9 cellular contexts compared by ENCODE assay signal in the genomic region with DNA sequence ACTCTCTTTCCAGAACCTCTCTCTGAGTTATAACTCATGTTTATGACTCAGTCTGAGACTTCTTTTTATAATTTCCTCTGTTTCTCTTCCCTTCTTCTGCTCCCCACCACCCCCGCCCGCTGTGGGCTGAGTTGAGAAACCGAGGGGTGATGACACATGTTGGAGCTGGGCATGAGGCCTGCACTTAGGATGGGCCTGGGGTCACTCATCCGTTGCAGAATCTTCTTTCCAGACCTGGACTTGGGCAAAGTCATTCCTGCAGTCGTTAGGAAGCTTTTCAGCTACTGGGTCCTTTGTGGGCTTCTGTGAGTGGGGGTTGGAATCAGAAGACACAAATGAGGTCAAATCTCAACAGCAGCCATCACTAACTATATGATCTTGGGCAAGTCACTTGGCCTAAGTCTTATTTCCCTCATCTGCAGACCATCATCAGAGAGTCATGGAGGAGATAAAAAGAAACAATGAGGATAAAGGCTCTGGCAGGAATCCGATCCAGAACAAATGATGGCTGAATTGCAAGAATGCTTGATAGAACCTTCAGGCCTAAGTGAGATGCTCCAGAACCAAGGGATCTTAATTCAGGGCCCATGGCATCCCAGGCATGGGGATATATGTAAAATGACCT. TPM values are rescaled to one million over a fixed set of nuclear protein-coding genes. Genes with fewer than 3 reads are reported as not detected.
A peak's percentile ranks its signal among the peaks of the same experiment; 100 is the strongest.
DNase-seq lines count a peak whose midpoint lies in the region; ATAC-seq and TF ChIP-seq lines count a peak whose summit lies in the region.
"Had no signal": no experiment of that assay in that cellular context is flagged by ENCODE, and none has a peak within 500 bp of the region (broad histone marks: within the 10 kb centered on the region; RNA-seq: fewer than 3 reads in every experiment).

No MANE protein-coding gene starts in this region.

- no peak overlapping the region for H3K9ac ChIP-seq in IMR-90 (ENCODE audit: low read depth, low read length)

- H3K4me1 ChIP-seq in CD4-positive, CD25-positive, alpha-beta regulatory T cell (ENCODE audit: control insufficient read depth, insufficient read depth, low read length, poor library complexity, severe bottlenecking) = no peaks in the 10 kb centered on the region
- H3K4me1 ChIP-seq in IMR-90 (ENCODE audit: control insufficient read depth, insufficient read depth, low read length) = peaks cover 4% of the 10 kb centered on the region; the same call in 1 of the 2 replicates
- H3K4me1 ChIP-seq in osteoblast (ENCODE audit: insufficient read depth, low read length) = peaks cover 30% of the 10 kb centered on the region
- H3K4me1 ChIP-seq: gastrocnemius medialis had no signal

- dilution Hi-C loops in IMR-90 (cut with HindIII; ENCODE audit: low sequenced_read_pairs, unreplicated experiment) = loop anchor here (25.0 kb wide), 1 partner anchor 204 kb away; the partner anchor contains the start of gene PIGV

- H4K5ac ChIP-seq in IMR-90 (ENCODE audit: low read depth, low read length) = no peak overlapping the region

- H3K9me3 ChIP-seq in CD4-positive, CD25-positive, alpha-beta regulatory T cell (ENCODE audit: control insufficient read depth in 2 of 2, low read length in 2 of 2) = no peaks in the 10 kb centered on the region
- H3K9me3 ChIP-seq in IMR-90 (ENCODE audit: control insufficient read depth, insufficient read depth, low read length) (no peaks in the 10 kb centered on the region), osteoblast (ENCODE audit: low read depth, low read length) (no peaks in the 10 kb centered on the region)
- H3K9me3 ChIP-seq in CD4-positive, alpha-beta T cell (ENCODE audit: control insufficient read depth, low read length) = no peaks in the 10 kb centered on the region
- H3K9me3 ChIP-seq: gastrocnemius medialis had no signal

- no peaks in the 10 kb centered on the region for H3K36me3 Mint-ChIP-seq in CD4-positive, CD25-positive, alpha-beta regulatory T cell
- H3K36me3 Mint-ChIP-seq in activated T-helper 1 cell treated with anti-CD3 and anti-CD28 coated beads, Interleukin-12 subunit alpha, Interleukin-12 subunit beta, Interleukin-2, Interleukin-4 antibody, amounts not matched to agents 30 ng/mL and 10 ng/mL and 1 ng/mL, durations not matched to agents 14 hours and 24 hours and 36 hours (ENCODE audit: low read depth) = peaks cover 18% of the 10 kb centered on the region
- no peaks in the 10 kb centered on the region for H3K36me3 Mint-ChIP-seq in CD4-positive, alpha-beta T cell (ENCODE audit: low read depth)

- H3K14ac ChIP-seq in IMR-90 (replicated peaks; ENCODE audit: low read depth, low read length) = no peak overlapping the region; the same call in 1 of the 2 replicates

- 100% methylated on average over 1 of the region's 6 CpGs; no CpG with 5 or more reads in 1 of the 2 experiments for WGBS in IMR-90 (ENCODE audit: extremely low coverage in 2 of 2, insufficient read length in 1 of 2), 2 experiments

- H3K18ac ChIP-seq in IMR-90 (ENCODE audit: low read depth, low read length) = no peak overlapping the region

- H2AFZ ChIP-seq in IMR-90 (replicated peaks; ENCODE audit: low read length, poor library complexity) (peak overlapping the region; percentile 48), osteoblast (ENCODE audit: low read length) (no peak overlapping the region)

- peak in 1 of 2 donors; percentile 21 for ATAC-seq in CD4-positive, CD25-positive, alpha-beta regulatory T cell (ENCODE audit: low read depth in 2 of 2)
- ATAC-seq in IMR-90 (ENCODE audit: low read depth) (peak; percentile 75), GM18873 (IDR thresholded peaks at IDR 0.05; ENCODE audit: low FRiP score, unreplicated experiment) (no peak)
- ATAC-seq in CD4-positive, alpha-beta T cell (ENCODE audit: poor library complexity) = no peak
- ATAC-seq: gastrocnemius medialis had no signal

- no peaks in the 10 kb centered on the region for H3K27me3 ChIP-seq in CD4-positive, CD25-positive, alpha-beta regulatory T cell (ENCODE audit: control insufficient read depth, insufficient read depth, low read length)
- peaks cover 3% of the 10 kb centered on the region; the same call in 1 of the 2 replicates for H3K27me3 ChIP-seq in IMR-90 (ENCODE audit: control insufficient read depth, insufficient read depth, low read length)
- H3K27me3 ChIP-seq in osteoblast (ENCODE audit: insufficient read depth, low read length) = no peaks in the 10 kb centered on the region
- no peaks in the 10 kb centered on the region for H3K27me3 ChIP-seq in CD4-positive, alpha-beta T cell (ENCODE audit: control insufficient read depth, insufficient read depth, low read length)
- H3K27me3 ChIP-seq: gastrocnemius medialis had no signal

- H3K36me3 ChIP-seq in CD4-positive, CD25-positive, alpha-beta regulatory T cell (ENCODE audit: control insufficient read depth, insufficient read depth, low read length) = no peaks in the 10 kb centered on the region
- H3K36me3 ChIP-seq in IMR-90 (ENCODE audit: control insufficient read depth, insufficient read depth, low read length) = no peaks in the 10 kb centered on the region
- H3K36me3 ChIP-seq in osteoblast (ENCODE audit: insufficient read depth, low read length) = no peaks in the 10 kb centered on the region
- H3K36me3 ChIP-seq: gastrocnemius medialis had no signal

- POLR2A ChIA-PET in IMR-90 (lab: Charles Lee; ENCODE audit: unreplicated experiment) = no interaction called here
- POLR2A ChIA-PET in CD4-positive, alpha-beta T cell (lab: Charles Lee) = no interaction called here

- intact Hi-C loops in IMR-90 (cut with micrococcal nuclease) = no loop called here
- intact Hi-C loops in activated T-helper 1 cell treated with anti-CD3 and anti-CD28 coated beads, Interleukin-12 subunit alpha, Interleukin-12 subunit beta, Interleukin-2, Interleukin-4 antibody, amounts not matched to agents 30 ng/mL and 10 ng/mL and 1 ng/mL, durations not matched to agents 14 hours and 24 hours and 36 hours (cut with micrococcal nuclease) = loop anchor here (1.0 to 5.0 kb wide), 5 partner anchors 161 to 304 kb away; partner anchors contain the start of gene UBXN11
- intact Hi-C loops in CD4-positive, alpha-beta T cell (cut with DNase I, micrococcal nuclease) = no loop called here

- no peaks in the 10 kb centered on the region for H3K79me1 ChIP-seq in IMR-90 (ENCODE audit: low read depth in 1 of 2, low read length in 2 of 2)

- H2AK9ac ChIP-seq in IMR-90 (replicated peaks; ENCODE audit: low read depth, low read length, poor library complexity) = no peak overlapping the region

- no peak overlapping the region for H3K56ac ChIP-seq in IMR-90 (ENCODE audit: extremely low read depth, insufficient read depth, low read length)

- H3K27ac ChIP-seq in CD4-positive, CD25-positive, alpha-beta regulatory T cell (ENCODE audit: insufficient read depth, low read length, poor library complexity, severe bottlenecking) = no peak overlapping the region
- H3K27ac ChIP-seq in IMR-90 (ENCODE audit: insufficient read depth, low read length) = no peak overlapping the region
- peak overlapping the region; percentile 74 for H3K27ac ChIP-seq in osteoblast (ENCODE audit: low read depth, low read length)
- H3K27ac ChIP-seq in CD4-positive, alpha-beta T cell (ENCODE audit: low read depth, low read length) = no peak overlapping the region
- H3K27ac ChIP-seq: gastrocnemius medialis had no signal

- TF ChIP-seq POLR2A in IMR-90 (IDR thresholded peaks at IDR 0.05; ENCODE audit: low read depth, low read length) = no peak

- TF ChIP-seq RAD21 in IMR-90 (IDR thresholded peaks at IDR 0.05; ENCODE audit: low read length) = no peak

- H4K8ac ChIP-seq in IMR-90 (ENCODE audit: low read depth in 2 of 2, low read length in 2 of 2) = no peak overlapping the region

- no peak overlapping the region for H3K4ac ChIP-seq in IMR-90 (ENCODE audit: low read depth, low read length)

- H4K20me1 ChIP-seq in IMR-90 (ENCODE audit: insufficient read depth, low read length) (no peaks in the 10 kb centered on the region), osteoblast (ENCODE audit: insufficient read depth, low read length) (no peaks in the 10 kb centered on the region)

- H2BK15ac ChIP-seq in IMR-90 (ENCODE audit: low read depth, low read length) = no peak overlapping the region

- no peak overlapping the region for H2BK120ac ChIP-seq in IMR-90 (ENCODE audit: low read depth, low read length)

- peaks cover 12% of the 10 kb centered on the region; the same call in 1 of the 2 replicates for H3K9me1 ChIP-seq in IMR-90 (ENCODE audit: insufficient read depth, low read length)

- TF ChIP-seq CTCF in IMR-90 (conservative IDR thresholded peaks at IDR 0.05; ENCODE audit: low read depth, low read length) (no peak), osteoblast (IDR thresholded peaks at IDR 0.05; ENCODE audit: extremely low read depth, low read depth, low read length) (no peak)
- TF ChIP-seq CTCF in CD4-positive, alpha-beta T cell (IDR thresholded peaks at IDR 0.05) = no peak

- H3K4me2 ChIP-seq in IMR-90 (ENCODE audit: low read depth, low read length) (no peak overlapping the region), osteoblast (ENCODE audit: insufficient read depth, low read length) (peak overlapping the region; percentile 17)

- H3K4me3 Mint-ChIP-seq in CD4-positive, CD25-positive, alpha-beta regulatory T cell = no peak overlapping the region
- peak overlapping the region; percentile 49 for H3K4me3 Mint-ChIP-seq in activated T-helper 1 cell treated with anti-CD3 and anti-CD28 coated beads, Interleukin-12 subunit alpha, Interleukin-12 subunit beta, Interleukin-2, Interleukin-4 antibody, amounts not matched to agents 30 ng/mL and 10 ng/mL and 1 ng/mL, durations not matched to agents 14 hours and 24 hours and 36 hours
- H3K4me3 Mint-ChIP-seq in CD4-positive, alpha-beta T cell = no peak overlapping the region

- no peak overlapping the region for H3K4me3 ChIP-seq in CD4-positive, CD25-positive, alpha-beta regulatory T cell (ENCODE audit: low read depth, low read length)
- H3K4me3 ChIP-seq in IMR-90 (ENCODE audit: insufficient read depth, low read depth, low read length) (no peak overlapping the region), osteoblast (ENCODE audit: insufficient read depth, low read length) (no peak overlapping the region)
- H3K4me3 ChIP-seq: gastrocnemius medialis had no signal

- no peaks in the 10 kb centered on the region for H3K9me3 Mint-ChIP-seq in CD4-positive, CD25-positive, alpha-beta regulatory T cell
- H3K9me3 Mint-ChIP-seq in activated T-helper 1 cell treated with anti-CD3 and anti-CD28 coated beads, Interleukin-12 subunit alpha, Interleukin-12 subunit beta, Interleukin-2, Interleukin-4 antibody, amounts not matched to agents 30 ng/mL and 10 ng/mL and 1 ng/mL, durations not matched to agents 14 hours and 24 hours and 36 hours = no peaks in the 10 kb centered on the region
- H3K9me3 Mint-ChIP-seq in CD4-positive, alpha-beta T cell = no peaks in the 10 kb centered on the region

- no peak overlapping the region for H2AK5ac ChIP-seq in IMR-90 (ENCODE audit: low read depth, low read length)

- DNase-seq in CD4-positive, CD25-positive, alpha-beta regulatory T cell = peak in 1 of 3 donors; percentile 50
- DNase-seq in IMR-90 (peak; percentile 76), osteoblast (ENCODE audit: insufficient read length, low spot score, missing footprints) (peak; percentile 90), NCI-H1436 treated with DMSO at 0.1 percent for 48 hours (lab: John Stamatoyannopoulos, UW) (no peak), NCI-H2029 treated with DMSO at 0.1 percent for 48 hours (lab: John Stamatoyannopoulos, UW) (no peak)
- DNase-seq in activated T-helper 1 cell treated with anti-CD3 and anti-CD28 coated beads, Interleukin-12 subunit alpha, Interleukin-12 subunit beta, Interleukin-2, Interleukin-4 antibody, amounts not matched to agents 30 ng/mL and 10 ng/mL and 1 ng/mL, durations not matched to agents 14 hours and 24 hours and 36 hours (ENCODE audit: low spot score) = peak; percentile 37
- no peak for DNase-seq in CD4-positive, alpha-beta T cell

- in situ Hi-C loops in IMR-90 (cut with MboI; ENCODE audit: low sequenced_read_pairs) = no loop called here

- no peaks in the 10 kb centered on the region for H3K79me2 ChIP-seq in osteoblast (ENCODE audit: insufficient read depth, low read length)

- no peaks in the 10 kb centered on the region for H3K27me3 Mint-ChIP-seq in CD4-positive, CD25-positive, alpha-beta regulatory T cell
- no peaks in the 10 kb centered on the region for H3K27me3 Mint-ChIP-seq in activated T-helper 1 cell treated with anti-CD3 and anti-CD28 coated beads, Interleukin-12 subunit alpha, Interleukin-12 subunit beta, Interleukin-2, Interleukin-4 antibody, amounts not matched to agents 30 ng/mL and 10 ng/mL and 1 ng/mL, durations not matched to agents 14 hours and 24 hours and 36 hours (ENCODE audit: insufficient read depth)
- no peaks in the 10 kb centered on the region for H3K27me3 Mint-ChIP-seq in CD4-positive, alpha-beta T cell

- H2BK5ac ChIP-seq in IMR-90 (ENCODE audit: low read depth, low read length, poor library complexity, severe bottlenecking) = peak overlapping the region; percentile 9

- no peak overlapping the region for H2BK20ac ChIP-seq in IMR-90 (ENCODE audit: low read depth, low read length)

- no TSS peak for BruUV-seq in IMR-90 (replicated peaks; lab: Mats Ljungman, UMichigan)

- H3K4me1 Mint-ChIP-seq in CD4-positive, CD25-positive, alpha-beta regulatory T cell = peaks cover 0 to 22% (median 12%) of the 10 kb centered on the region in 4 donors
- peaks cover 55% of the 10 kb centered on the region for H3K4me1 Mint-ChIP-seq in activated T-helper 1 cell treated with anti-CD3 and anti-CD28 coated beads, Interleukin-12 subunit alpha, Interleukin-12 subunit beta, Interleukin-2, Interleukin-4 antibody, amounts not matched to agents 30 ng/mL and 10 ng/mL and 1 ng/mL, durations not matched to agents 14 hours and 24 hours and 36 hours (ENCODE audit: low read depth)
- peaks cover 5% of the 10 kb centered on the region for H3K4me1 Mint-ChIP-seq in CD4-positive, alpha-beta T cell (ENCODE audit: low read depth)

- CTCF ChIA-PET in IMR-90 (lab: Yijun Ruan, JAX) = interaction anchor here (0.6 kb wide), 1 partner anchor 279 kb away, joined by 3 read pairs; no protein-coding TSS in a partner anchor
- CTCF ChIA-PET in CD4-positive, alpha-beta T cell (lab: Charles Lee) = no interaction called here

- H3K23ac ChIP-seq in IMR-90 (ENCODE audit: low read depth, low read length) = no peak overlapping the region

- H3K27ac Mint-ChIP-seq in CD4-positive, CD25-positive, alpha-beta regulatory T cell = peak overlapping the region in 2 of 3 donors; percentile 20 to 78
- peak overlapping the region; percentile 93 for H3K27ac Mint-ChIP-seq in activated T-helper 1 cell treated with anti-CD3 and anti-CD28 coated beads, Interleukin-12 subunit alpha, Interleukin-12 subunit beta, Interleukin-2, Interleukin-4 antibody, amounts not matched to agents 30 ng/mL and 10 ng/mL and 1 ng/mL, durations not matched to agents 14 hours and 24 hours and 36 hours
- no peak overlapping the region for H3K27ac Mint-ChIP-seq in CD4-positive, alpha-beta T cell

- H4K91ac ChIP-seq in IMR-90 (ENCODE audit: insufficient read depth, low read depth, low read length) = no peak overlapping the region

RNA-seq across cellular contexts. Expression of gene RPS6KA1, which starts 53.4 kb away (rescaled TPM):
- total RNA-seq in CD4-positive, CD25-positive, alpha-beta regulatory T cell = 97.4 TPM
- 100 to 1,000 TPM; 168 to 218 (median 175) TPM for polyA plus RNA-seq in CD4-positive, CD25-positive, alpha-beta regulatory T cell
- total RNA-seq in IMR-90 (2012; rRNA removed) = 4.2 and 6.3 TPM in 2 replicates
- 3.6 and 3.8 TPM in 2 replicates for polyA plus RNA-seq in IMR-90 (2012; rRNA removed)
- 2.7 and 3.6 TPM in 2 replicates for polyA plus RNA-seq in IMR-90 (2012; cell fraction: cytosol; rRNA removed)
- polyA plus RNA-seq in IMR-90 (2012; cell fraction: nucleus; rRNA removed; ENCODE audit: low replicate concordance) = 3.0 and 4.7 TPM in 2 replicates
- total RNA-seq in activated T-helper 1 cell treated with anti-CD3 and anti-CD28 coated beads, Interleukin-12 subunit alpha, Interleukin-12 subunit beta, Interleukin-2, Interleukin-4 antibody, amounts not matched to agents 30 ng/mL and 10 ng/mL and 1 ng/mL, durations not matched to agents 14 hours and 24 hours and 36 hours = 324 and 331 TPM in 2 replicates
- 2.2 and 2.4 TPM in 2 replicates for total RNA-seq in osteoblast
- total RNA-seq in CD4-positive, alpha-beta T cell = 10 to 100 TPM; 29.1 to 29.6 TPM

Comparison
In these comparisons a context has a peak if more than half of its experiments do, and no peak if none do; other contexts are left out.
1. DNase-seq: peak in IMR-90 (single experiment), activated T-helper 1 cell treated with anti-CD3 and anti-CD28 coated beads, Interleukin-12 subunit alpha, Interleukin-12 subunit beta, Interleukin-2, Interleukin-4 antibody, amounts not matched to agents 30 ng/mL and 10 ng/mL and 1 ng/mL, durations not matched to agents 14 hours and 24 hours and 36 hours (single experiment) and osteoblast (single experiment); none in NCI-H1436 treated with DMSO at 0.1 percent for 48 hours (single experiment), NCI-H2029 treated with DMSO at 0.1 percent for 48 hours (single experiment) and CD4-positive, alpha-beta T cell (0 of 10).